Comparison of ENCODE assay signal across 30 cellular contexts in the genomic region with DNA sequence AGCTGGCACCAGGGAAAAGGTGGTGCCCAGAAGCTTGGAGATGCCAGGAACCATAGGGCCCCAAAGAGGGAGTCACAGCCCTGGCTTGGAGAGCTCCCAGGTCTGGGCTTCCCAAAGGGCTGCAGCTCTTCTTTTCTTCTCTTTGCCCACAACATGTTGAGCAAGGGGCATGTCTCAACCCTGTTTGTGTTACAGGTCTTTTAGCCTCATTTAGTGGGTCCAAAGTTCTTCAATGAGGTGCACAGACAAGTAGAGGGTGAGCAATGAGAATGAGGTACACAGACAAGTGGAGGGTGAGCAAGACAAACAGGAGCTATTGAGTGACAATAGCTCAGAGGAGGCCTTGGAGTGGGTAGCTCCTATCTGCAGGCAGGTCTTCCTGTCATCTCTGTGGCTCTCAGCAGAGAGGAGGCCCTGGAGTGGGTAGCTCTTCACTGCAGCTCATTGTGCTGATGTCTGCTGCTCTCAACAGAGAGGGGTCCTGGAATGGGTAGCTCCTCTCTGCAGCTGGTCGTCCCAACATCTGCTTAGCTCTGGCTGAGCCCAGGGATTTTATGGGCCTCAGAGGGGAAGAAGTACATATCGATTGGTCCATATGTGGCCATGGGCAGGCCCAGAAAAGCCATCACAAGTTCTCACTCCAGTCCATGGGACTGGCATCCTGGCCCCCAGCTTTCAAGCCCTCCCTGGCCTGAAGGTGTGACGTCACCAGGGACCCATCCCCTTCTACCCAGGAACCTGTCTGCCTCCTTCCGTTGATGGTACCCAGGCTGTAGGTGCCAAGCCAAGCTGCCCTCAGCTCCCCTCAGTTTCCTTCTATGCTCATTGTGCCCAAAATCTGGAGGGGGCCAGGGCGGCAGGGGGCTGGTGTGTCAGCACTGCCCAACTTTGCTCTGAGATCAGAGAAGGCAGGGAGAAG. TPM values are rescaled to one million over a fixed set of nuclear protein-coding genes. Genes with fewer than 3 reads are reported as not detected.
"Had no signal": no experiment of that assay in that cellular context is flagged by ENCODE, and none has a peak within 500 bp of the region (broad histone marks: within the 10 kb centered on the region; RNA-seq: fewer than 3 reads in every experiment).

No MANE protein-coding gene starts in this region.

- H3K4me3 ChIP-seq: breast epithelium, colonic mucosa, dorsolateral prefrontal cortex, hepatocyte, left ventricle myocardium inferior, spleen, upper lobe of right lung had no signal

- FAIRE-seq: endothelial cell of umbilical vein, frontal cortex, TTC549 had no signal

- ATAC-seq: activated T-helper 17 cell treated with anti-CD3 and anti-CD28 coated beads, Interleukin-2, amount 50 U/mL, for 72 hours; effector memory CD8-positive, alpha-beta T cell; natural killer cell; stimulated activated naive CD8-positive, alpha-beta T cell treated with anti-CD3 and anti-CD28 coated beads, Interleukin-15, Interleukin-2, amounts not matched to agents 100 U/mL and 50 U/mL, for 24 hours; upper lobe of right lung had no signal

- H3K27ac Mint-ChIP-seq: activated naive CD8-positive, alpha-beta T cell treated with anti-CD3 and anti-CD28 coated beads, Interleukin-2, amount 10 ng/mL, durations not matched to agents 7 days and 5 days; activated T-cell treated with anti-CD3 and anti-CD28 coated beads, Interleukin-2, amount 50 U/mL, for 24 hours; activated T-helper 17 cell treated with anti-CD3 and anti-CD28 coated beads, Interleukin-2, amount 50 U/mL, for 72 hours; effector memory CD8-positive, alpha-beta T cell; natural killer cell; progenitor cell of endocrine pancreas had no signal

- H3K4me2 ChIP-seq: hepatocyte had no signal

- H3K4me3 Mint-ChIP-seq: activated naive CD8-positive, alpha-beta T cell treated with anti-CD3 and anti-CD28 coated beads, Interleukin-2, amount 10 ng/mL, durations not matched to agents 7 days and 5 days; activated T-cell treated with anti-CD3 and anti-CD28 coated beads, Interleukin-2, amount 50 U/mL, for 24 hours; activated T-helper 17 cell treated with anti-CD3 and anti-CD28 coated beads, Interleukin-2, amount 50 U/mL, for 72 hours; effector memory CD8-positive, alpha-beta T cell; natural killer cell had no signal

- H3K36me3 ChIP-seq: breast epithelium, colonic mucosa, left ventricle myocardium inferior, upper lobe of right lung, WERI-Rb-1 had no signal

- H3K9me3 Mint-ChIP-seq: activated T-helper 17 cell treated with anti-CD3 and anti-CD28 coated beads, Interleukin-2, amount 50 U/mL, for 72 hours had no signal

- H3K9me3 ChIP-seq: colonic mucosa, upper lobe of right lung had no signal

- H3K36me3 Mint-ChIP-seq: natural killer cell had no signal

- DNase-seq: activated CD4-positive, CD25-positive, alpha-beta regulatory T cell treated with anti-CD3 and anti-CD28 coated beads, Interleukin-2, amount 50 U/mL, for 72 hours; activated CD8-positive, alpha-beta memory T cell treated with anti-CD3 and anti-CD28 coated beads for 24 hours; activated CD8-positive, alpha-beta memory T cell treated with anti-CD3 and anti-CD28 coated beads, Interleukin-2, amount 50 U/mL, for 4 hours; activated naive CD4-positive, alpha-beta T cell treated with Interleukin-2 at 50 U/mL for 16 hours; activated naive CD8-positive, alpha-beta T cell treated with anti-CD3 and anti-CD28 coated beads, Interleukin-2, amount 10 ng/mL, durations not matched to agents 7 days and 5 days; activated T-cell treated with anti-CD3 and anti-CD28 coated beads, Interleukin-2, amount 50 U/mL, for 24 hours; amniotic stem cell; colonic mucosa; dorsolateral prefrontal cortex; effector memory CD8-positive, alpha-beta T cell; glutamatergic neuron; kidney glomerular epithelial cell; left ventricle myocardium inferior; midbrain; natural killer cell; retina; spleen; stimulated activated CD4-positive, alpha-beta T cell treated with anti-CD3 and anti-CD28 coated beads, Interleukin-4, amount 100 ng/mL, for 1 hour; stimulated activated naive CD8-positive, alpha-beta T cell treated with anti-CD3 and anti-CD28 coated beads, Interleukin-15, Interleukin-2, amounts not matched to agents 100 U/mL and 50 U/mL, for 24 hours; upper lobe of right lung; WERI-Rb-1 had no signal

- H3K27ac ChIP-seq: breast epithelium, colonic mucosa, dorsolateral prefrontal cortex, hepatocyte, left ventricle myocardium inferior, spleen, upper lobe of right lung, WERI-Rb-1 had no signal

- H2AFZ ChIP-seq: hepatocyte had no signal

- H3K27me3 Mint-ChIP-seq: activated T-cell treated with anti-CD3 and anti-CD28 coated beads, Interleukin-2, amount 50 U/mL, for 24 hours; activated T-helper 17 cell treated with anti-CD3 and anti-CD28 coated beads, Interleukin-2, amount 50 U/mL, for 72 hours; effector memory CD8-positive, alpha-beta T cell had no signal

- H3K79me2 ChIP-seq: hepatocyte had no signal

- H3K27me3 ChIP-seq: breast epithelium, colonic mucosa, dorsolateral prefrontal cortex, hepatocyte, spleen, upper lobe of right lung had no signal

- H3K4me1 ChIP-seq: breast epithelium, colonic mucosa, left ventricle myocardium inferior, spleen, upper lobe of right lung had no signal

RNA-seq across cellular contexts. Expression of a gene that starts 34.9 kb away (rescaled TPM):
- total RNA-seq: hepatocyte, lung microvascular endothelial cell, osteocyte, progenitor cell of endocrine pancreas had no signal
- polyA plus RNA-seq: hepatocyte had no signal

RNA-seq across cellular contexts. Expression of a gene that starts 40.5 kb away (rescaled TPM):
- total RNA-seq: osteocyte had no signal
